Comparison of ENCODE assay signal across 1 cellular context in the genomic region with DNA sequence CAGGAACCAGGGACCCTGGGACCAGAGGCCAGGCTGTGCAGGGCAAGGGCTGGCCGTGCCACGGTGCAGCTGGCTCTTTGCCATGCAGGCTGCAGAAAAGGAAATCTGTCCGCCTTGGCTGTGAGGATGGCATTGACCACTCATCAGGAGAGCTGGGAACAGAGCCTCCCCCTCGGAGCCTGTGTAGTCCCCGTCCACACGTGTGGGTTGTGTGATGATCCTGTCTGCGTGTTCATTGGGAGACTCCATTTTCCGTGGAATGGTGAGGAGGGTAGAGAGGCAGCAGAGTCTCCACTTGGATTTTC.
TF ChIP-seq lines count a peak whose summit lies in the region.

No MANE protein-coding gene starts in this region.

TF ChIP-seq in H1, 55 proteins besides CTCF, POLR2A, EP300 and RAD21:
- TF ChIP-seq, protein P1, sequence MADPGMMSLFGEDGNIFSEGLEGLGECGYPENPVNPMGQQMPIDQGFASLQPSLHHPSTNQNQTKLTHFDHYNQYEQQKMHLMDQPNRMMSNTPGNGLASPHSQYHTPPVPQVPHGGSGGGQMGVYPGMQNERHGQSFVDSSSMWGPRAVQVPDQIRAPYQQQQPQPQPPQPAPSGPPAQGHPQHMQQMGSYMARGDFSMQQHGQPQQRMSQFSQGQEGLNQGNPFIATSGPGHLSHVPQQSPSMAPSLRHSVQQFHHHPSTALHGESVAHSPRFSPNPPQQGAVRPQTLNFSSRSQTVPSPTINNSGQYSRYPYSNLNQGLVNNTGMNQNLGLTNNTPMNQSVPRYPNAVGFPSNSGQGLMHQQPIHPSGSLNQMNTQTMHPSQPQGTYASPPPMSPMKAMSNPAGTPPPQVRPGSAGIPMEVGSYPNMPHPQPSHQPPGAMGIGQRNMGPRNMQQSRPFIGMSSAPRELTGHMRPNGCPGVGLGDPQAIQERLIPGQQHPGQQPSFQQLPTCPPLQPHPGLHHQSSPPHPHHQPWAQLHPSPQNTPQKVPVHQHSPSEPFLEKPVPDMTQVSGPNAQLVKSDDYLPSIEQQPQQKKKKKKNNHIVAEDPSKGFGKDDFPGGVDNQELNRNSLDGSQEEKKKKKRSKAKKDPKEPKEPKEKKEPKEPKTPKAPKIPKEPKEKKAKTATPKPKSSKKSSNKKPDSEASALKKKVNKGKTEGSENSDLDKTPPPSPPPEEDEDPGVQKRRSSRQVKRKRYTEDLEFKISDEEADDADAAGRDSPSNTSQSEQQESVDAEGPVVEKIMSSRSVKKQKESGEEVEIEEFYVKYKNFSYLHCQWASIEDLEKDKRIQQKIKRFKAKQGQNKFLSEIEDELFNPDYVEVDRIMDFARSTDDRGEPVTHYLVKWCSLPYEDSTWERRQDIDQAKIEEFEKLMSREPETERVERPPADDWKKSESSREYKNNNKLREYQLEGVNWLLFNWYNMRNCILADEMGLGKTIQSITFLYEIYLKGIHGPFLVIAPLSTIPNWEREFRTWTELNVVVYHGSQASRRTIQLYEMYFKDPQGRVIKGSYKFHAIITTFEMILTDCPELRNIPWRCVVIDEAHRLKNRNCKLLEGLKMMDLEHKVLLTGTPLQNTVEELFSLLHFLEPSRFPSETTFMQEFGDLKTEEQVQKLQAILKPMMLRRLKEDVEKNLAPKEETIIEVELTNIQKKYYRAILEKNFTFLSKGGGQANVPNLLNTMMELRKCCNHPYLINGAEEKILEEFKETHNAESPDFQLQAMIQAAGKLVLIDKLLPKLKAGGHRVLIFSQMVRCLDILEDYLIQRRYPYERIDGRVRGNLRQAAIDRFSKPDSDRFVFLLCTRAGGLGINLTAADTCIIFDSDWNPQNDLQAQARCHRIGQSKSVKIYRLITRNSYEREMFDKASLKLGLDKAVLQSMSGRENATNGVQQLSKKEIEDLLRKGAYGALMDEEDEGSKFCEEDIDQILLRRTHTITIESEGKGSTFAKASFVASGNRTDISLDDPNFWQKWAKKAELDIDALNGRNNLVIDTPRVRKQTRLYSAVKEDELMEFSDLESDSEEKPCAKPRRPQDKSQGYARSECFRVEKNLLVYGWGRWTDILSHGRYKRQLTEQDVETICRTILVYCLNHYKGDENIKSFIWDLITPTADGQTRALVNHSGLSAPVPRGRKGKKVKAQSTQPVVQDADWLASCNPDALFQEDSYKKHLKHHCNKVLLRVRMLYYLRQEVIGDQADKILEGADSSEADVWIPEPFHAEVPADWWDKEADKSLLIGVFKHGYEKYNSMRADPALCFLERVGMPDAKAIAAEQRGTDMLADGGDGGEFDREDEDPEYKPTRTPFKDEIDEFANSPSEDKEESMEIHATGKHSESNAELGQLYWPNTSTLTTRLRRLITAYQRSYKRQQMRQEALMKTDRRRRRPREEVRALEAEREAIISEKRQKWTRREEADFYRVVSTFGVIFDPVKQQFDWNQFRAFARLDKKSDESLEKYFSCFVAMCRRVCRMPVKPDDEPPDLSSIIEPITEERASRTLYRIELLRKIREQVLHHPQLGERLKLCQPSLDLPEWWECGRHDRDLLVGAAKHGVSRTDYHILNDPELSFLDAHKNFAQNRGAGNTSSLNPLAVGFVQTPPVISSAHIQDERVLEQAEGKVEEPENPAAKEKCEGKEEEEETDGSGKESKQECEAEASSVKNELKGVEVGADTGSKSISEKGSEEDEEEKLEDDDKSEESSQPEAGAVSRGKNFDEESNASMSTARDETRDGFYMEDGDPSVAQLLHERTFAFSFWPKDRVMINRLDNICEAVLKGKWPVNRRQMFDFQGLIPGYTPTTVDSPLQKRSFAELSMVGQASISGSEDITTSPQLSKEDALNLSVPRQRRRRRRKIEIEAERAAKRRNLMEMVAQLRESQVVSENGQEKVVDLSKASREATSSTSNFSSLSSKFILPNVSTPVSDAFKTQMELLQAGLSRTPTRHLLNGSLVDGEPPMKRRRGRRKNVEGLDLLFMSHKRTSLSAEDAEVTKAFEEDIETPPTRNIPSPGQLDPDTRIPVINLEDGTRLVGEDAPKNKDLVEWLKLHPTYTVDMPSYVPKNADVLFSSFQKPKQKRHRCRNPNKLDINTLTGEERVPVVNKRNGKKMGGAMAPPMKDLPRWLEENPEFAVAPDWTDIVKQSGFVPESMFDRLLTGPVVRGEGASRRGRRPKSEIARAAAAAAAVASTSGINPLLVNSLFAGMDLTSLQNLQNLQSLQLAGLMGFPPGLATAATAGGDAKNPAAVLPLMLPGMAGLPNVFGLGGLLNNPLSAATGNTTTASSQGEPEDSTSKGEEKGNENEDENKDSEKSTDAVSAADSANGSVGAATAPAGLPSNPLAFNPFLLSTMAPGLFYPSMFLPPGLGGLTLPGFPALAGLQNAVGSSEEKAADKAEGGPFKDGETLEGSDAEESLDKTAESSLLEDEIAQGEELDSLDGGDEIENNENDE (IDR thresholded peaks at IDR 0.05; ENCODE audit: insufficient replicate concordance, low read length): no peak
- TF ChIP-seq NRF1 (IDR thresholded peaks at IDR 0.05; ENCODE audit: low read depth, low read length) (no peak), SAP30 (IDR thresholded peaks at IDR 0.05; ENCODE audit: insufficient read depth, insufficient replicate concordance, low read length) (no peak), YY1 (IDR thresholded peaks at IDR 0.05; ENCODE audit: low read depth, low read length) (no peak), BACH1 (IDR thresholded peaks at IDR 0.05; ENCODE audit: low read length) (no peak), TAF1 (IDR thresholded peaks at IDR 0.05; ENCODE audit: low read depth, low read length) (no peak), SIX5 (IDR thresholded peaks at IDR 0.05; ENCODE audit: low read depth, low read length) (no peak), RBBP5 (IDR thresholded peaks at IDR 0.05; ENCODE audit: borderline replicate concordance, low read depth, low read length) (no peak), KDM4A (IDR thresholded peaks at IDR 0.05; ENCODE audit: low read depth, low read length, severe bottlenecking) (no peak), SIRT6 (IDR thresholded peaks at IDR 0.05; ENCODE audit: low read length) (no peak), ASH2L (IDR thresholded peaks at IDR 0.05; ENCODE audit: low read length) (no peak), POLR2AphosphoS5 (IDR thresholded peaks at IDR 0.05; ENCODE audit: low read depth, low read length) (no peak), RFX5 (IDR thresholded peaks at IDR 0.05; ENCODE audit: borderline replicate concordance, low read depth, low read length) (no peak), SUZ12 (IDR thresholded peaks at IDR 0.05; ENCODE audit: low read length) (no peak), RXRA (IDR thresholded peaks at IDR 0.05; ENCODE audit: insufficient read depth, low read depth, low read length) (no peak), BRCA1 (IDR thresholded peaks at IDR 0.05; ENCODE audit: low read depth, low read length) (no peak), TAF7 (optimal IDR thresholded peaks at IDR 0.05; ENCODE audit: borderline replicate concordance, low read depth, low read length) (no peak)
- TF ChIP-seq, protein P2, sequence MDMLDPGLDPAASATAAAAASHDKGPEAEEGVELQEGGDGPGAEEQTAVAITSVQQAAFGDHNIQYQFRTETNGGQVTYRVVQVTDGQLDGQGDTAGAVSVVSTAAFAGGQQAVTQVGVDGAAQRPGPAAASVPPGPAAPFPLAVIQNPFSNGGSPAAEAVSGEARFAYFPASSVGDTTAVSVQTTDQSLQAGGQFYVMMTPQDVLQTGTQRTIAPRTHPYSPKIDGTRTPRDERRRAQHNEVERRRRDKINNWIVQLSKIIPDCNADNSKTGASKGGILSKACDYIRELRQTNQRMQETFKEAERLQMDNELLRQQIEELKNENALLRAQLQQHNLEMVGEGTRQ (IDR thresholded peaks at IDR 0.05; ENCODE audit: low read length): no peak
- TF ChIP-seq, protein P3, sequence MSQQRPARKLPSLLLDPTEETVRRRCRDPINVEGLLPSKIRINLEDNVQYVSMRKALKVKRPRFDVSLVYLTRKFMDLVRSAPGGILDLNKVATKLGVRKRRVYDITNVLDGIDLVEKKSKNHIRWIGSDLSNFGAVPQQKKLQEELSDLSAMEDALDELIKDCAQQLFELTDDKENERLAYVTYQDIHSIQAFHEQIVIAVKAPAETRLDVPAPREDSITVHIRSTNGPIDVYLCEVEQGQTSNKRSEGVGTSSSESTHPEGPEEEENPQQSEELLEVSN (IDR thresholded peaks at IDR 0.05): no peak
